In genomic region chr17:31795941-31796340, GRCh38 we compare ENCODE assay signal across 1 cellular context.
DNase-seq lines count a peak whose midpoint lies in the region; TF ChIP-seq lines count a peak whose summit lies in the region.
"Not testable (repeated sequence)": the region's sequence is repeated elsewhere in the genome, so short reads cannot be mapped to it uniquely, and the experiment has no call there.

No MANE protein-coding gene starts in this region.

- not testable (repeated sequence) for H3K27me3 Mint-ChIP-seq in chondrocyte (ENCODE audit: low read depth)

- H3K27ac Mint-ChIP-seq in chondrocyte (ENCODE audit: unreplicated experiment), result not testable (repeated sequence)

- not testable (repeated sequence) for TF ChIP-seq CTCF in chondrocyte (IDR thresholded peaks at IDR 0.05)

- DNase-seq in chondrocyte (ENCODE audit: low spot score), result peak; percentile 25

- H3K9me3 Mint-ChIP-seq in chondrocyte (ENCODE audit: low read depth), result not testable (repeated sequence)

- not testable (repeated sequence) for H3K4me1 Mint-ChIP-seq in chondrocyte (ENCODE audit: low read depth)

- H3K36me3 Mint-ChIP-seq in chondrocyte (ENCODE audit: low read depth), result not testable (repeated sequence)

- not testable (repeated sequence) for H3K4me3 Mint-ChIP-seq in chondrocyte (ENCODE audit: unreplicated experiment)
